Comparison of ENCODE assay signal across 10 cellular contexts in genomic region chr6:127458817-127459216, GRCh38. TPM values are rescaled to one million over a fixed set of nuclear protein-coding genes. Genes with fewer than 3 reads are reported as not detected.
DNase-seq lines count a peak whose midpoint lies in the region; ATAC-seq, FAIRE-seq and TF ChIP-seq lines count a peak whose summit lies in the region.
"Had no signal": no experiment of that assay in that cellular context is flagged by ENCODE, and none has a peak within 500 bp of the region (broad histone marks: within the 10 kb centered on the region; RNA-seq: fewer than 3 reads in every experiment).

No MANE protein-coding gene starts in this region.

- no peak for TF ChIP-seq CTCF in D721Med (IDR thresholded peaks at IDR 0.05; ENCODE audit: insufficient read depth, missing control alignments)
- no peak for TF ChIP-seq CTCF in prostate gland (IDR thresholded peaks at IDR 0.05)
- TF ChIP-seq CTCF in Calu3 (IDR thresholded peaks at IDR 0.05; ENCODE audit: unreplicated experiment), result no peak

- H3K27ac ChIP-seq in prostate gland, result peak overlapping the region; percentile 83 to 88

- peak; percentile 41 for FAIRE-seq in D721Med (lab: Jason Lieb, UNC)

- no peaks in the 10 kb centered on the region for H3K27me3 ChIP-seq in prostate gland (replicated peaks; ENCODE audit: insufficient read depth)

- H3K9me3 Mint-ChIP-seq in Calu3 (ENCODE audit: low read depth, unreplicated experiment), result no peaks in the 10 kb centered on the region

- TF ChIP-seq POLR2A in prostate gland (IDR thresholded peaks at IDR 0.05), result no peak

- H3K4me1 Mint-ChIP-seq in Calu3 (ENCODE audit: low read depth, unreplicated experiment), result no peaks in the 10 kb centered on the region

- intact Hi-C loops in Right ventricle myocardium superior (cut with DNase I), result no loop called here
- intact Hi-C loops in prostate gland (cut with DNase I), result loop anchor here (2.0 to 5.0 kb wide), 2 partner anchors 67 to 116 kb away; partner anchors contain the start of gene ECHDC1
- intact Hi-C loops in Calu3 (cut with micrococcal nuclease; ENCODE audit: unreplicated experiment), result no loop called here

- CTCF ChIA-PET in Calu3 (lab: Charles Lee), result interaction anchor here (0.8 to 1.2 kb wide), 3 partner anchors 22 to 80 kb away, joined by 3 read pairs; no protein-coding TSS in a partner anchor

- in situ Hi-C loops in SK-MEL-5 (cut with HindIII; ENCODE audit: low pct_unique_long_range_greater_than_20kb, low sequenced_read_pairs), result no loop called here

- no peaks in the 10 kb centered on the region for H3K36me3 Mint-ChIP-seq in Calu3 (ENCODE audit: insufficient read depth, unreplicated experiment)

- H3K4me1 ChIP-seq in prostate gland (replicated peaks), result no peaks in the 10 kb centered on the region

- H3K36me3 ChIP-seq in prostate gland, result no peaks in the 10 kb centered on the region

- H3K9me3 ChIP-seq in prostate gland, result no peaks in the 10 kb centered on the region

- H3K4me3 Mint-ChIP-seq in Calu3 (ENCODE audit: low read depth, unreplicated experiment), result no peak overlapping the region

- BruUV-seq in Calu3 (replicated peaks; lab: Mats Ljungman, UMichigan), result no TSS peak

- peak overlapping the region; percentile 20 to 26 for H3K4me3 ChIP-seq in prostate gland

- WGBS in prostate gland, result 23% methylated on average over 4 of the region's 4 CpGs

- no peak overlapping the region for H3K27ac Mint-ChIP-seq in Calu3 (ENCODE audit: unreplicated experiment)

- no peaks in the 10 kb centered on the region for H3K27me3 Mint-ChIP-seq in Calu3 (ENCODE audit: unreplicated experiment)

- peak; percentile 91 for ATAC-seq in Right ventricle myocardium superior (ENCODE audit: poor library complexity)
- no peak for ATAC-seq in HG02588 (IDR thresholded peaks at IDR 0.05; ENCODE audit: unreplicated experiment)
- ATAC-seq in HG02973 (IDR thresholded peaks at IDR 0.05; ENCODE audit: unreplicated experiment), result no peak

- no peak for DNase-seq in D721Med (ENCODE audit: insufficient read length, low spot score)
- peak; percentile 32 for DNase-seq in SK-MEL-5 (ENCODE audit: low read depth, low spot score)
- peak; percentile 42 for DNase-seq in Right ventricle myocardium superior
- DNase-seq in prostate gland (ENCODE audit: low spot score), result no peak
- no peak for DNase-seq in Calu3
- DNase-seq in COLO668 (lab: John Stamatoyannopoulos, UW; ENCODE audit: unreplicated experiment), result no peak
- DNase-seq: activated gamma-delta T cell treated with Interleukin-2 at 50 U/mL for 16 hours, DMS79 treated with DMSO at 0.1 percent for 48 hours had no signal

RNA-seq across cellular contexts. Expression of gene KIAA0408, which starts 0.4 kb away (rescaled TPM):
- 3.2 and 3.7 TPM in 2 replicates for total RNA-seq in SK-MEL-5 (2014; rRNA removed; shearing (Covaris generic))
- polyA plus RNA-seq in SK-MEL-5 (2015; cell fraction: cytosol; rRNA removed), result 2.3 and 3.1 TPM in 2 replicates
- polyA plus RNA-seq in SK-MEL-5 (2015; cell fraction: nucleus; rRNA removed), result 18.5 and 19.8 TPM in 2 replicates
- total RNA-seq in Right ventricle myocardium superior (3.1 TPM), prostate gland (1 to 10 TPM; 1.5 to 6.3 TPM), Calu3 (2022) (0.31 and 0.91 TPM in 2 replicates)

Comparison
In these comparisons a context has a peak if more than half of its experiments do, and no peak if none do; other contexts are left out.
1. DNase-seq: peak in SK-MEL-5 (single experiment) and Right ventricle myocardium superior (single experiment); none in D721Med (single experiment), prostate gland (single experiment), Calu3 (single experiment) and COLO668 (single experiment).